20 cellular contexts compared by ENCODE assay signal in genomic region chr15:25683911-25684310, GRCh38.
DNase-seq lines count a peak whose midpoint lies in the region; ATAC-seq, FAIRE-seq and TF ChIP-seq lines count a peak whose summit lies in the region.
"Had no signal": no experiment of that assay in that cellular context is flagged by ENCODE, and none has a peak within 500 bp of the region (broad histone marks: within the 10 kb centered on the region; RNA-seq: fewer than 3 reads in every experiment).

No MANE protein-coding gene starts in this region.

- TF ChIP-seq POLR2A in H1 (IDR thresholded peaks at IDR 0.05; ENCODE audit: control extremely low read depth in 1 of 2, low read depth in 2 of 2, low read length in 2 of 2): no peak

- WGBS in H1 (ENCODE audit: extremely low coverage in 1 of 2, insufficient coverage in 1 of 2, insufficient read length in 1 of 2, insufficient replicate concordance in 2 of 2, low coverage in 1 of 2, low lambda C conversion rate in 2 of 2, missing lambda C conversion rate in 1 of 2), 2 experiments: 90% methylated on average over 3 of the region's 3 CpGs; no CpG with 5 or more reads in 1 of the 2 experiments

- FAIRE-seq in H1 (lab: Jason Lieb, UNC): no peak
- FAIRE-seq: GM19239 had no signal

- no peak overlapping the region for H2BK15ac ChIP-seq in H1 (ENCODE audit: low read length)

- H3K56ac ChIP-seq in H1 (replicated peaks; ENCODE audit: insufficient read length, low read depth, low read length): no peak overlapping the region

- H3K4me1 ChIP-seq in left ventricle myocardium inferior (peaks cover 28% of the 10 kb centered on the region), H1 (replicated peaks in 1 of 4; ENCODE audit: control insufficient read depth in 3 of 4, insufficient read depth in 4 of 4, low read length in 3 of 4) (no peaks in the 10 kb centered on the region; a peak in 2 of 7 replicates)

- no peak overlapping the region for H3K4ac ChIP-seq in H1 (replicated peaks; ENCODE audit: insufficient read length, low read depth, low read length)

- no peak overlapping the region for H2AFZ ChIP-seq in H1 (ENCODE audit: low read length)

- H3K9me3 ChIP-seq in left ventricle myocardium inferior (replicated peaks) (no peaks in the 10 kb centered on the region), H1 (ENCODE audit: insufficient read depth in 2 of 2, low read depth in 1 of 2, low read length in 1 of 2) (no peaks in the 10 kb centered on the region)
- H3K9me3 ChIP-seq: SK-N-SH had no signal

- H4K5ac ChIP-seq in H1 (ENCODE audit: insufficient read length, low read depth, low read length): no peak overlapping the region

- H3K9ac ChIP-seq in H1 (replicated peaks in 1 of 4; ENCODE audit: extremely low read depth in 1 of 4, low read depth in 3 of 4, low read length in 3 of 4): no peak overlapping the region
- H3K9ac ChIP-seq: SK-N-SH had no signal

- H3K18ac ChIP-seq in H1 (ENCODE audit: extremely low read depth, low read length): no peak overlapping the region

- H3K27me3 ChIP-seq in left ventricle myocardium inferior (ENCODE audit: low read depth): peaks cover 15% of the 10 kb centered on the region
- no peaks in the 10 kb centered on the region for H3K27me3 ChIP-seq in H1 (replicated peaks in 1 of 4; ENCODE audit: control insufficient read depth in 3 of 4, extremely low read depth in 1 of 4, insufficient read depth in 3 of 4, low read length in 3 of 4)

- H3K14ac ChIP-seq in H1 (ENCODE audit: insufficient read length): no peak overlapping the region

- no peaks in the 10 kb centered on the region for H4K20me1 ChIP-seq in H1 (replicated peaks in 1 of 2; ENCODE audit: control insufficient read depth in 1 of 2, insufficient read depth in 2 of 2, low read length in 2 of 2)

- no peaks in the 10 kb centered on the region for H3K79me2 ChIP-seq in H1 (ENCODE audit: control insufficient read depth in 1 of 2, insufficient read depth in 2 of 2, low read length in 2 of 2)

- no peak overlapping the region for H2BK120ac ChIP-seq in H1 (replicated peaks; ENCODE audit: low read depth, low read length)

- no peaks in the 10 kb centered on the region for H3K36me3 ChIP-seq in left ventricle myocardium inferior
- no peaks in the 10 kb centered on the region for H3K36me3 ChIP-seq in H1 (ENCODE audit: control insufficient read depth in 2 of 4, insufficient read depth in 4 of 4, low read length in 3 of 4)

- DNase-seq in left ventricle myocardium inferior (no peak), left ventricle myocardium superior (no peak), H1 (ENCODE audit: low read depth in 1 of 2, low spot score in 2 of 2) (no peak), type B pancreatic cell (ENCODE audit: extremely low spot score, unreplicated experiment) (no peak)
- no peak for DNase-seq in activated T-helper 1 cell treated with anti-CD3 and anti-CD28 coated beads, Interleukin-12 subunit alpha, Interleukin-12 subunit beta, Interleukin-2, Interleukin-4 antibody, amounts not matched to agents 30 ng/mL and 10 ng/mL and 1 ng/mL, durations not matched to agents 14 hours and 24 hours and 36 hours (ENCODE audit: low spot score)
- DNase-seq: activated CD4-positive, alpha-beta T cell treated with anti-CD3 and anti-CD28 coated beads for 4 hours; activated T-cell treated with anti-CD3 and anti-CD28 coated beads for 4 hours; CD4-positive, alpha-beta T cell; effector memory CD4-positive, alpha-beta T cell; Karpas-422; NCI-H1092 treated with DMSO at 0.1 percent for 48 hours; NCI-H526 treated with DMSO at 0.1 percent for 48 hours; PC-3; SK-N-SH; stimulated activated naive CD4-positive, alpha-beta T cell treated with Interleukin-2 at 50 U/mL for 16 hours had no signal

- H4K8ac ChIP-seq in H1 (ENCODE audit: extremely low read depth, insufficient read depth, low read length): no peak overlapping the region

- peaks cover under 1% of the 10 kb centered on the region for H3K27me3 Mint-ChIP-seq in nephron (ENCODE audit: low read depth)
- H3K27me3 Mint-ChIP-seq in type B pancreatic cell: peaks cover under 1% of the 10 kb centered on the region
- H3K27me3 Mint-ChIP-seq in activated T-helper 1 cell treated with anti-CD3 and anti-CD28 coated beads, Interleukin-12 subunit alpha, Interleukin-12 subunit beta, Interleukin-2, Interleukin-4 antibody, amounts not matched to agents 30 ng/mL and 10 ng/mL and 1 ng/mL, durations not matched to agents 14 hours and 24 hours and 36 hours (ENCODE audit: insufficient read depth): no peaks in the 10 kb centered on the region
- H3K27me3 Mint-ChIP-seq: activated naive CD4-positive, alpha-beta T cell treated with anti-CD3 and anti-CD28 coated beads, Interleukin-2, amount 50 U/mL, for 24 hours; CD4-positive, alpha-beta T cell had no signal

- H3K27ac ChIP-seq in left ventricle myocardium inferior (replicated peaks) (peak overlapping the region; percentile 61), H1 (ENCODE audit: low read depth, low read length) (no peak overlapping the region)

- peak overlapping the region; percentile 2 for H4K91ac ChIP-seq in H1 (replicated peaks; ENCODE audit: insufficient read length, low read length)

- H3K23ac ChIP-seq in H1 (ENCODE audit: insufficient read length): no peak overlapping the region

- TF ChIP-seq EP300 in H1 (IDR thresholded peaks at IDR 0.05; ENCODE audit: borderline replicate concordance in 1 of 2, low read depth in 2 of 2, low read length in 2 of 2): no peak

- H3K79me1 ChIP-seq in H1 (ENCODE audit: low read depth, low read length): no peaks in the 10 kb centered on the region

- H3K4me3 Mint-ChIP-seq in nephron (no peak overlapping the region), type B pancreatic cell (no peak overlapping the region)
- no peak overlapping the region for H3K4me3 Mint-ChIP-seq in activated T-helper 1 cell treated with anti-CD3 and anti-CD28 coated beads, Interleukin-12 subunit alpha, Interleukin-12 subunit beta, Interleukin-2, Interleukin-4 antibody, amounts not matched to agents 30 ng/mL and 10 ng/mL and 1 ng/mL, durations not matched to agents 14 hours and 24 hours and 36 hours
- H3K4me3 Mint-ChIP-seq: activated naive CD4-positive, alpha-beta T cell treated with anti-CD3 and anti-CD28 coated beads, Interleukin-2, amount 50 U/mL, for 24 hours; CD4-positive, alpha-beta T cell had no signal

- H3K36me3 Mint-ChIP-seq in nephron (ENCODE audit: low read depth) (no peaks in the 10 kb centered on the region), type B pancreatic cell (no peaks in the 10 kb centered on the region)
- H3K36me3 Mint-ChIP-seq in activated T-helper 1 cell treated with anti-CD3 and anti-CD28 coated beads, Interleukin-12 subunit alpha, Interleukin-12 subunit beta, Interleukin-2, Interleukin-4 antibody, amounts not matched to agents 30 ng/mL and 10 ng/mL and 1 ng/mL, durations not matched to agents 14 hours and 24 hours and 36 hours (ENCODE audit: low read depth): peaks cover 51% of the 10 kb centered on the region

- H3K9me3 Mint-ChIP-seq in nephron (no peaks in the 10 kb centered on the region), type B pancreatic cell (no peaks in the 10 kb centered on the region)
- no peaks in the 10 kb centered on the region for H3K9me3 Mint-ChIP-seq in activated T-helper 1 cell treated with anti-CD3 and anti-CD28 coated beads, Interleukin-12 subunit alpha, Interleukin-12 subunit beta, Interleukin-2, Interleukin-4 antibody, amounts not matched to agents 30 ng/mL and 10 ng/mL and 1 ng/mL, durations not matched to agents 14 hours and 24 hours and 36 hours
- H3K9me3 Mint-ChIP-seq: activated naive CD4-positive, alpha-beta T cell treated with anti-CD3 and anti-CD28 coated beads, Interleukin-2, amount 50 U/mL, for 24 hours; CD4-positive, alpha-beta T cell had no signal

- no peak overlapping the region for H2AK5ac ChIP-seq in H1 (ENCODE audit: low read depth, low read length)

- H3K23me2 ChIP-seq in H1 (ENCODE audit: low read depth, low read length): no peaks in the 10 kb centered on the region

- TF ChIP-seq CTCF in left ventricle myocardium inferior (IDR thresholded peaks at IDR 0.05; ENCODE audit: borderline replicate concordance) (no peak), H1 (IDR thresholded peaks at IDR 0.05; ENCODE audit: control extremely low read depth in 1 of 3, insufficient read depth in 1 of 3, low read depth in 1 of 3, low read length in 3 of 3) (peak; percentile 45 to 65 (median 59)), nephron (IDR thresholded peaks at IDR 0.05; ENCODE audit: unreplicated experiment in 3 of 3) (peak in 1 of 3 experiments; percentile 8), type B pancreatic cell (conservative IDR thresholded peaks at IDR 0.05) (peak; percentile 25)

- peak; percentile 51 to 69 for TF ChIP-seq RAD21 in H1 (IDR thresholded peaks at IDR 0.05 in 1 of 2, conservative IDR thresholded peaks at IDR 0.05 in 1 of 2; ENCODE audit: low read depth in 2 of 2, low read length in 2 of 2)

- intact Hi-C loops in left ventricle myocardium inferior (cut with micrococcal nuclease) (no loop called here), left ventricle myocardium superior (cut with micrococcal nuclease) (no loop called here)
- intact Hi-C loops in activated T-helper 1 cell treated with anti-CD3 and anti-CD28 coated beads, Interleukin-12 subunit alpha, Interleukin-12 subunit beta, Interleukin-2, Interleukin-4 antibody, amounts not matched to agents 30 ng/mL and 10 ng/mL and 1 ng/mL, durations not matched to agents 14 hours and 24 hours and 36 hours (cut with micrococcal nuclease): no loop called here

- CTCF ChIA-PET in H1 (lab: Charles Lee; ENCODE audit: partially characterized antibody): interaction anchor here (0.7 to 4.4 kb wide), 25 partner anchors 9 to 263 kb away, joined by 3 to 40 read pairs (median 4); no protein-coding TSS in a partner anchor

- H3K4me2 ChIP-seq in H1 (ENCODE audit: insufficient read depth in 1 of 2, low read depth in 2 of 2, low read length in 2 of 2): no peak overlapping the region
- H3K4me2 ChIP-seq: SK-N-SH had no signal

- H2BK5ac ChIP-seq in H1 (ENCODE audit: low read depth, low read length): no peak overlapping the region

- POLR2A ChIA-PET in H1 (lab: Charles Lee; ENCODE audit: partially characterized antibody): no interaction called here

- H3K27ac Mint-ChIP-seq in nephron (peak overlapping the region; percentile 22 to 79 (median 38)), type B pancreatic cell (no peak overlapping the region)
- H3K27ac Mint-ChIP-seq in activated T-helper 1 cell treated with anti-CD3 and anti-CD28 coated beads, Interleukin-12 subunit alpha, Interleukin-12 subunit beta, Interleukin-2, Interleukin-4 antibody, amounts not matched to agents 30 ng/mL and 10 ng/mL and 1 ng/mL, durations not matched to agents 14 hours and 24 hours and 36 hours: no peak overlapping the region
- H3K27ac Mint-ChIP-seq: activated naive CD4-positive, alpha-beta T cell treated with anti-CD3 and anti-CD28 coated beads, Interleukin-2, amount 50 U/mL, for 24 hours; CD4-positive, alpha-beta T cell had no signal

- no peak for ATAC-seq in left ventricle myocardium superior
- ATAC-seq in HG03025 (IDR thresholded peaks at IDR 0.05; ENCODE audit: low FRiP score, unreplicated experiment): no peak
- no peak for ATAC-seq in HG02870 (IDR thresholded peaks at IDR 0.05; ENCODE audit: unreplicated experiment)
- ATAC-seq: PC-3 had no signal

- H3K4me3 ChIP-seq in left ventricle myocardium inferior (no peak overlapping the region), H1 (ENCODE audit: extremely low read depth in 1 of 4, insufficient read depth in 2 of 4, low read depth in 3 of 4, low read length in 4 of 4) (no peak overlapping the region)

- no peak overlapping the region for H2BK12ac ChIP-seq in H1 (ENCODE audit: low read depth, low read length)

- H2BK20ac ChIP-seq in H1 (ENCODE audit: low read length): no peak overlapping the region

- H3K4me1 Mint-ChIP-seq in nephron: peaks cover 36% of the 10 kb centered on the region
- peaks cover 6% of the 10 kb centered on the region for H3K4me1 Mint-ChIP-seq in type B pancreatic cell (ENCODE audit: unreplicated experiment)
- peaks cover 7% of the 10 kb centered on the region for H3K4me1 Mint-ChIP-seq in activated T-helper 1 cell treated with anti-CD3 and anti-CD28 coated beads, Interleukin-12 subunit alpha, Interleukin-12 subunit beta, Interleukin-2, Interleukin-4 antibody, amounts not matched to agents 30 ng/mL and 10 ng/mL and 1 ng/mL, durations not matched to agents 14 hours and 24 hours and 36 hours (ENCODE audit: low read depth)
- H3K4me1 Mint-ChIP-seq: activated naive CD4-positive, alpha-beta T cell treated with anti-CD3 and anti-CD28 coated beads, Interleukin-2, amount 50 U/mL, for 24 hours had no signal

Comparison
In these comparisons a context has a peak if more than half of its experiments do, and no peak if none do; other contexts are left out.
1. H3K27ac Mint-ChIP-seq: peak in nephron (3 of 3); none in type B pancreatic cell (single experiment) and activated T-helper 1 cell treated with anti-CD3 and anti-CD28 coated beads, Interleukin-12 subunit alpha, Interleukin-12 subunit beta, Interleukin-2, Interleukin-4 antibody, amounts not matched to agents 30 ng/mL and 10 ng/mL and 1 ng/mL, durations not matched to agents 14 hours and 24 hours and 36 hours (single experiment).